ENCODE assay signal across 9 cellular contexts in genomic region chrX:120015145-120016067, GRCh38.
A peak's percentile ranks its signal among the peaks of the same experiment; 100 is the strongest.
DNase-seq lines count a peak whose midpoint lies in the region; ATAC-seq and FAIRE-seq lines count a peak whose summit lies in the region.
"Had no signal": no experiment of that assay in that cellular context is flagged by ENCODE, and none has a peak within 500 bp of the region (broad histone marks: within the 10 kb centered on the region; RNA-seq: fewer than 3 reads in every experiment).

No MANE protein-coding gene starts in this region.

- ATAC-seq in GM19463 (IDR thresholded peaks at IDR 0.05; ENCODE audit: unreplicated experiment) (no peak), GM21717 (IDR thresholded peaks at IDR 0.05; ENCODE audit: unreplicated experiment) (no peak)

- H3K9me3 ChIP-seq in esophagus (ENCODE audit: control insufficient read depth in 2 of 2, insufficient read depth in 1 of 2, low read depth in 1 of 2, low read length in 1 of 2) (no peaks in the 10 kb centered on the region), neuron (ENCODE audit: low read length) (no peaks in the 10 kb centered on the region)

- no peak for FAIRE-seq in frontal cortex (lab: Jason Lieb, UNC)
- FAIRE-seq: endometrium had no signal

- H2AFZ ChIP-seq in neuron (ENCODE audit: low read depth, low read length) = no peak overlapping the region

- H3K36me3 ChIP-seq in esophagus (ENCODE audit: control insufficient read depth in 2 of 2, insufficient read depth in 2 of 2, low read length in 1 of 2) (no peaks in the 10 kb centered on the region), neuron (ENCODE audit: insufficient read depth, low read length) (no peaks in the 10 kb centered on the region)

- DNase-seq in Daoy (ENCODE audit: low read depth) = peak; percentile 11
- DNase-seq in NCI-H69 (lab: John Stamatoyannopoulos, UW) = peak; percentile 18
- DNase-seq in frontal cortex (ENCODE audit: low spot score in 2 of 2) = no peak
- no peak for DNase-seq in AG08395 (ENCODE audit: low spot score)

- H3K27ac ChIP-seq in esophagus (ENCODE audit: low read depth in 2 of 2, low read length in 1 of 2) = no peak overlapping the region

- peaks cover 0 to 4% of the 10 kb centered on the region in 2 donors for H3K27me3 ChIP-seq in esophagus (ENCODE audit: control insufficient read depth in 1 of 2, insufficient read depth in 2 of 2, low read length in 2 of 2)
- peaks cover 44% of the 10 kb centered on the region for H3K27me3 ChIP-seq in neuron (ENCODE audit: insufficient read depth, low read length)

- H3K4me1 ChIP-seq in esophagus (ENCODE audit: control insufficient read depth in 2 of 2, insufficient read depth in 2 of 2, low read length in 1 of 2) (no peaks in the 10 kb centered on the region), neuron (ENCODE audit: insufficient read depth, low read length) (no peaks in the 10 kb centered on the region)

- 0 to 30% methylated on average over 55 to 58 of the region's 58 CpGs for WGBS in esophagus, 2 donors

- H3K4me3 ChIP-seq in esophagus (ENCODE audit: low read depth in 1 of 2, low read length in 2 of 2) = peak overlapping the region; percentile 9 to 15
- H3K4me3 ChIP-seq in neuron (ENCODE audit: low read length) = peak overlapping the region; percentile 6

Comparison
In these comparisons a context has a peak if more than half of its experiments do, and no peak if none do; other contexts are left out.
1. DNase-seq: peak in Daoy (single experiment) and NCI-H69 (single experiment); none in frontal cortex (0 of 2) and AG08395 (single experiment).